12 cellular contexts compared by ENCODE assay signal in the genomic region with DNA sequence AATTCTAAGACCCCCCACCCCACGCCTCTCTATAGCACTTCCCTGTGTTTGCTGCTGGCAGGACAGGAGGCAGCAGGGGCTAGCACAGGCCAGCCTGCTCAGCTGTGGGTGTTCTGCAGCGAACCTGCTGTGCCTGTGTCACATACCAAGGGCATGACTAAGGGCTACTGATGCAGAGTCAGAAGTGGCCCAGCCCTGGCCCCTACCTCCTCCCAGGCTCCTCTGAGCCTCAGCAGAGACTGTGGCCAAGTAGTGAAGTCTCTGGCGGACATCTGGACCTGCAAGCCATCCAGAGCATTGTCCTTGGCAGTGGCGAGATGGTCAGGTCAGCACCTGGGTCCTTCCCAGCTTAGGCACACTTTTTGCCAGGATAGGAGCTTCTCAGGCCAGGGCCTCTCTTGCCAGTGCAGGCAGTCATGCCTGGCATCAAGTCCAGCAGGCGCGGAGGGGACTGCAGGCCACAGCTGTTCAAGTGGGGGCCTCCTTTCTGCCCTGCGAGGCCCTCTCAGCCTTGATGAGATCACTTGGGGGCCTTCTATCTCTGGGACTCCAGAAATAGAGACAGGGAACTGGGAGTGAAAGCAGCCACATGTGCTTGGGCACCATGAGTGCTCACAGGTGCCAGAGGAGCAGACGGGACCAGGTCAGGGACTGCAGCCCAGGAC.
DNase-seq lines count a peak whose midpoint lies in the region; ATAC-seq, FAIRE-seq and TF ChIP-seq lines count a peak whose summit lies in the region.
"Had no signal": no experiment of that assay in that cellular context is flagged by ENCODE, and none has a peak within 500 bp of the region (broad histone marks: within the 10 kb centered on the region; RNA-seq: fewer than 3 reads in every experiment).

No MANE protein-coding gene starts in this region.

- no peaks in the 10 kb centered on the region for H3K9me3 ChIP-seq in keratinocyte (ENCODE audit: control insufficient read depth, low read depth, low read length)
- H3K9me3 ChIP-seq: suprapubic skin had no signal

- dilution Hi-C loops in keratinocyte (cut with MboI; ENCODE audit: extremely low pct_ligation_motif_present, low sequenced_read_pairs): no loop called here

- no peaks in the 10 kb centered on the region for H3K9me1 ChIP-seq in keratinocyte (ENCODE audit: control insufficient read depth, extremely low read depth, insufficient read depth, low read length)

- H3K4me3 ChIP-seq in brain microvascular endothelial cell (ENCODE audit: low read depth, low read length) (no peak overlapping the region), keratinocyte (ENCODE audit: control insufficient read depth in 2 of 3, extremely low read depth in 1 of 3, insufficient read depth in 2 of 3, low read depth in 1 of 3, low read length in 3 of 3) (no peak overlapping the region)
- H3K4me3 ChIP-seq: skin epidermis, suprapubic skin had no signal

- H3K4me2 ChIP-seq in keratinocyte (ENCODE audit: control insufficient read depth, extremely low read depth, insufficient read depth, low read depth, low read length): no peak overlapping the region

- no peak for TF ChIP-seq POLR2A in GM12891 (IDR thresholded peaks at IDR 0.05; ENCODE audit: low read depth, low read length)

- H3K36me3 ChIP-seq in brain microvascular endothelial cell (replicated peaks) (no peaks in the 10 kb centered on the region), keratinocyte (ENCODE audit: control insufficient read depth in 2 of 2, extremely low read depth in 1 of 2, insufficient read depth in 2 of 2, low read length in 2 of 2) (no peaks in the 10 kb centered on the region)
- H3K36me3 ChIP-seq: suprapubic skin had no signal

- in situ Hi-C loops in brain microvascular endothelial cell (cut with HindIII; ENCODE audit: low pct_ligation_motif_present, low sequenced_read_pairs): no loop called here

- TF ChIP-seq CTCF in brain microvascular endothelial cell (IDR thresholded peaks at IDR 0.05; ENCODE audit: low read depth, low read length, missing control alignments): no peak
- TF ChIP-seq CTCF in keratinocyte (optimal IDR thresholded peaks at IDR 0.05 in 1 of 3, IDR thresholded peaks at IDR 0.05 in 1 of 3, conservative IDR thresholded peaks at IDR 0.05 in 1 of 3; ENCODE audit: extremely low read depth in 1 of 3, insufficient read depth in 2 of 3, low read length in 3 of 3): no peak
- no peak for TF ChIP-seq CTCF in D721Med (IDR thresholded peaks at IDR 0.05; ENCODE audit: insufficient read depth, missing control alignments)

- FAIRE-seq in keratinocyte (lab: Jason Lieb, UNC): peak; percentile 90
- FAIRE-seq in D721Med (lab: Jason Lieb, UNC): no peak
- FAIRE-seq in GM12891 (lab: Jason Lieb, UNC): no peak
- FAIRE-seq: islet of Langerhans had no signal

- peaks cover 8% of the 10 kb centered on the region for H3K4me1 ChIP-seq in keratinocyte (ENCODE audit: control insufficient read depth, extremely low read depth, insufficient read depth, low read length)

- no peak overlapping the region for H2AFZ ChIP-seq in keratinocyte (ENCODE audit: control insufficient read depth, low read length)

- H4K20me1 ChIP-seq in keratinocyte (ENCODE audit: control insufficient read depth, extremely low read depth, insufficient read depth, low read length): no peaks in the 10 kb centered on the region

- DNase-seq in A172 (ENCODE audit: low spot score): peak; percentile 62
- DNase-seq in HPDE6-E6E7 (ENCODE audit: extremely low spot score): peak; percentile 58
- peak; percentile 71 for DNase-seq in brain microvascular endothelial cell
- DNase-seq in keratinocyte (ENCODE audit: low read depth, low spot score): peak; percentile 25
- DNase-seq in D721Med (ENCODE audit: insufficient read length, low spot score): no peak
- no peak for DNase-seq in GM12891 (ENCODE audit: insufficient read length, low spot score)
- DNase-seq: NCI-H1694 had no signal

- H3K9ac ChIP-seq in keratinocyte (ENCODE audit: control insufficient read depth, extremely low read depth, insufficient read depth, low read length): no peak overlapping the region

- no peak overlapping the region for H3K27ac ChIP-seq in brain microvascular endothelial cell
- no peak overlapping the region for H3K27ac ChIP-seq in keratinocyte (ENCODE audit: control insufficient read depth, insufficient read depth, low read length)
- H3K27ac ChIP-seq: suprapubic skin had no signal

- no peaks in the 10 kb centered on the region for H3K79me2 ChIP-seq in keratinocyte (ENCODE audit: control insufficient read depth, insufficient read depth, low read length)

- ATAC-seq in HG03097 (IDR thresholded peaks at IDR 0.05; ENCODE audit: low FRiP score, unreplicated experiment) (no peak), GM19324 (IDR thresholded peaks at IDR 0.05; ENCODE audit: low FRiP score, unreplicated experiment) (no peak)

- H3K27me3 ChIP-seq in brain microvascular endothelial cell (replicated peaks) (no peaks in the 10 kb centered on the region), keratinocyte (ENCODE audit: control insufficient read depth, extremely low read depth, insufficient read depth, low read length) (no peaks in the 10 kb centered on the region)
- H3K27me3 ChIP-seq: suprapubic skin had no signal

TF ChIP-seq in GM12891, 5 proteins besides CTCF, POLR2A, EP300 and RAD21:
- no peak for TF ChIP-seq POLR2AphosphoS5 (IDR thresholded peaks at IDR 0.05; ENCODE audit: low read depth, low read length)
- TF ChIP-seq SPI1 (IDR thresholded peaks at IDR 0.05; ENCODE audit: low read depth, low read length): no peak
- TF ChIP-seq POU2F2 (IDR thresholded peaks at IDR 0.05; ENCODE audit: low read depth, low read length): no peak
- TF ChIP-seq PAX5 (IDR thresholded peaks at IDR 0.05; ENCODE audit: insufficient read depth, low read length, severe bottlenecking): no peak
TF ChIP-seq in GM12891: peak in this region for 0.

Comparison
In these comparisons a context has a peak if more than half of its experiments do, and no peak if none do; other contexts are left out.
1. DNase-seq: peak in A172 (single experiment), HPDE6-E6E7 (single experiment), brain microvascular endothelial cell (single experiment) and keratinocyte (single experiment); none in D721Med (single experiment) and GM12891 (single experiment).